Comparison of ENCODE assay signal across 7 cellular contexts in genomic region chr2:241921631-241922030, GRCh38. TPM values are rescaled to one million over a fixed set of nuclear protein-coding genes. Genes with fewer than 3 reads are reported as not detected.
"Had no signal": no experiment of that assay in that cellular context is flagged by ENCODE, and none has a peak within 500 bp of the region (broad histone marks: within the 10 kb centered on the region; RNA-seq: fewer than 3 reads in every experiment).

No MANE protein-coding gene starts in this region.

RNA-seq across cellular contexts. Expression of gene RTP5, which starts 52.1 kb away (rescaled TPM):
- total RNA-seq: GM23248, GM23338, H1, H4, H7, H9, HFFc6 had no signal
- polyA plus RNA-seq: GM23248, GM23338, H1 had no signal
